ENCODE assay signal across 28 cellular contexts in genomic region chr7:98852826-98853225, GRCh38. TPM values are rescaled to one million over a fixed set of nuclear protein-coding genes. Genes with fewer than 3 reads are reported as not detected.
DNase-seq lines count a peak whose midpoint lies in the region; ATAC-seq, FAIRE-seq and TF ChIP-seq lines count a peak whose summit lies in the region.
"Had no signal": no experiment of that assay in that cellular context is flagged by ENCODE, and none has a peak within 500 bp of the region (broad histone marks: within the 10 kb centered on the region; RNA-seq: fewer than 3 reads in every experiment).

No MANE protein-coding gene starts in this region.

- POLR2A ChIA-PET in AG04450 (lab: Yijun Ruan, JAX) = interaction anchor here (0.6 to 1.1 kb wide), 2 partner anchors 12 kb away, joined by 3 to 4 read pairs; no protein-coding TSS in a partner anchor
- POLR2A ChIA-PET in HEK293T (lab: Yijun Ruan, JAX) = no interaction called here

- no peak overlapping the region for H3K9ac ChIP-seq in astrocyte (ENCODE audit: low read length)
- H3K9ac ChIP-seq in mesendoderm (ENCODE audit: low read length) = no peak overlapping the region

- H3K27ac ChIP-seq in AG04450 (ENCODE audit: low read depth, low read length) = peak overlapping the region; percentile 97
- H3K27ac ChIP-seq in astrocyte (ENCODE audit: low read depth, low read length) = peak overlapping the region; percentile 7
- no peak overlapping the region for H3K27ac ChIP-seq in mesendoderm (ENCODE audit: low read depth, low read length)
- H3K27ac ChIP-seq: HL-60, left ventricle myocardium inferior, ovary, right atrium auricular region, thoracic aorta had no signal

- H3K9me3 ChIP-seq in AG04450 (ENCODE audit: control insufficient read depth, insufficient read depth, low read length) (peaks cover 16% of the 10 kb centered on the region), astrocyte (ENCODE audit: insufficient read depth, low read depth, low read length) (peaks cover 9% of the 10 kb centered on the region)

- peak overlapping the region; percentile 59 for H3K4me2 ChIP-seq in astrocyte (ENCODE audit: low read length)
- H3K4me2 ChIP-seq in mesendoderm (ENCODE audit: low read length) = no peak overlapping the region
- H3K4me2 ChIP-seq: hepatocyte had no signal

- H3K4ac ChIP-seq in mesendoderm (ENCODE audit: low read depth, low read length) = no peak overlapping the region

- H2BK15ac ChIP-seq in mesendoderm (replicated peaks; ENCODE audit: low read depth) = no peak overlapping the region

- H3K18ac ChIP-seq in mesendoderm (ENCODE audit: low read length) = no peak overlapping the region

- no peak for ATAC-seq in stimulated activated naive CD8-positive, alpha-beta T cell treated with anti-CD3 and anti-CD28 coated beads, Interleukin-15, Interleukin-2, amounts not matched to agents 100 U/mL and 50 U/mL, for 24 hours
- ATAC-seq in HG03025 (IDR thresholded peaks at IDR 0.05; ENCODE audit: low FRiP score, unreplicated experiment) = no peak
- ATAC-seq: activated CD8-positive, alpha-beta T cell treated with anti-CD3 and anti-CD28 coated beads, Interleukin-2, amount 10 ng/mL, durations not matched to agents 7 days and 5 days; CD8-positive, alpha-beta T cell had no signal

- CTCF ChIA-PET in AG04450 (lab: Charles Lee) = interaction anchor here (0.6 to 5.5 kb wide), 3 partner anchors 12 to 20 kb away, joined by 3 to 28 read pairs (median 4); partner anchors contain the start of gene TMEM130
- CTCF ChIA-PET in HEK293T (lab: Yijun Ruan, JAX) = no interaction called here
- CTCF ChIA-PET in Calu3 (lab: Charles Lee) = no interaction called here

- H3K27me3 ChIP-seq in AG04450 (ENCODE audit: control insufficient read depth, insufficient read depth, low read length) (no peaks in the 10 kb centered on the region), astrocyte (ENCODE audit: insufficient read depth, low read length) (no peaks in the 10 kb centered on the region), mesendoderm (ENCODE audit: insufficient read depth, low read length, poor library complexity) (no peaks in the 10 kb centered on the region)
- H3K27me3 ChIP-seq: hepatocyte, ovary, right atrium auricular region had no signal

- H2BK120ac ChIP-seq in mesendoderm (ENCODE audit: low read depth, low read length) = no peak overlapping the region

- H3K4me1 Mint-ChIP-seq in astrocyte (ENCODE audit: low read depth, unreplicated experiment) = peaks cover 18% of the 10 kb centered on the region
- no peaks in the 10 kb centered on the region for H3K4me1 Mint-ChIP-seq in Calu3 (ENCODE audit: low read depth, unreplicated experiment)
- H3K4me1 Mint-ChIP-seq: immature natural killer cell had no signal

- H4K5ac ChIP-seq in mesendoderm (ENCODE audit: low read length) = no peak overlapping the region

- H3K4me1 ChIP-seq in astrocyte (ENCODE audit: insufficient read depth, low read length) = peaks cover 19% of the 10 kb centered on the region
- H3K4me1 ChIP-seq in mesendoderm (ENCODE audit: control insufficient read depth, low read depth, low read length) = no peaks in the 10 kb centered on the region
- H3K4me1 ChIP-seq: left ventricle myocardium inferior, right atrium auricular region had no signal

- H3K27me3 Mint-ChIP-seq in astrocyte (ENCODE audit: low read depth, unreplicated experiment) = no peaks in the 10 kb centered on the region
- peaks cover 14% of the 10 kb centered on the region for H3K27me3 Mint-ChIP-seq in Calu3 (ENCODE audit: unreplicated experiment)

- no peaks in the 10 kb centered on the region for H3K79me2 ChIP-seq in astrocyte (ENCODE audit: insufficient read depth, low read length)
- H3K79me2 ChIP-seq in mesendoderm (ENCODE audit: control insufficient read depth, insufficient read depth, low read length) = no peaks in the 10 kb centered on the region
- H3K79me2 ChIP-seq: hepatocyte had no signal

- H3K36me3 ChIP-seq in astrocyte (ENCODE audit: insufficient read depth, low read length) (no peaks in the 10 kb centered on the region), mesendoderm (ENCODE audit: control insufficient read depth, insufficient read depth, low read length) (no peaks in the 10 kb centered on the region)
- H3K36me3 ChIP-seq: left ventricle myocardium inferior, ovary, right atrium auricular region had no signal

- WGBS in mesendoderm (ENCODE audit: extremely low coverage, insufficient coverage, low lambda C conversion rate) = no CpG with 5 or more reads among the region's 4 CpGs

- H3K79me1 ChIP-seq in mesendoderm (ENCODE audit: low read length) = no peaks in the 10 kb centered on the region

- no peak overlapping the region for H2BK5ac ChIP-seq in mesendoderm (ENCODE audit: low read length)

- H3K4me3 ChIP-seq in AG04450 (ENCODE audit: low read depth, low read length) (no peak overlapping the region), astrocyte (ENCODE audit: insufficient read depth, low read depth, low read length) (no peak overlapping the region), mesendoderm (ENCODE audit: low read length) (no peak overlapping the region)
- H3K4me3 ChIP-seq: hepatocyte, left ventricle myocardium inferior, ovary, right atrium auricular region, thoracic aorta had no signal

- no peak overlapping the region for H2AK5ac ChIP-seq in mesendoderm (ENCODE audit: low read length)

- no peak overlapping the region for H3K56ac ChIP-seq in mesendoderm (ENCODE audit: low read length)

- no peak overlapping the region for H4K8ac ChIP-seq in mesendoderm (ENCODE audit: low read depth, low read length)

- FAIRE-seq in astrocyte (lab: Jason Lieb, UNC) = peak; percentile 13
- FAIRE-seq: H54 had no signal

- BruUV-seq in Calu3 (replicated peaks; lab: Mats Ljungman, UMichigan) = no TSS peak

- no peak overlapping the region for H2AFZ ChIP-seq in astrocyte (ENCODE audit: low read depth, low read length)

- H3K36me3 Mint-ChIP-seq in astrocyte (ENCODE audit: low read depth, unreplicated experiment) (peaks cover 11% of the 10 kb centered on the region), Calu3 (ENCODE audit: insufficient read depth, unreplicated experiment) (no peaks in the 10 kb centered on the region)
- H3K36me3 Mint-ChIP-seq: CD8-positive, alpha-beta T cell; immature natural killer cell had no signal

- peak overlapping the region; percentile 75 for H3K27ac Mint-ChIP-seq in astrocyte (ENCODE audit: unreplicated experiment)
- no peak overlapping the region for H3K27ac Mint-ChIP-seq in Calu3 (ENCODE audit: unreplicated experiment)
- H3K27ac Mint-ChIP-seq: activated CD8-positive, alpha-beta T cell treated with anti-CD3 and anti-CD28 coated beads, Interleukin-2, amount 10 ng/mL, durations not matched to agents 7 days and 5 days; CD8-positive, alpha-beta T cell; immature natural killer cell; nephron; T-helper 1 cell treated with Interleukin-12 subunit alpha and Interleukin-12 subunit beta and Interleukin-4 antibody, amounts not matched to agents 30 μg/mL and 1 μg/mL, for 36 hours had no signal

- TF ChIP-seq CTCF in AG04450 (IDR thresholded peaks at IDR 0.05; ENCODE audit: low read depth, low read length) = no peak
- no peak for TF ChIP-seq CTCF in astrocyte (IDR thresholded peaks at IDR 0.05; ENCODE audit: insufficient read depth, low read depth, low read length)
- no peak for TF ChIP-seq CTCF in Calu3 (IDR thresholded peaks at IDR 0.05; ENCODE audit: unreplicated experiment)

- DNase-seq in AG04450 (ENCODE audit: low read depth, low spot score) = no peak
- DNase-seq in HCEC 1CT = peak; percentile 27
- DNase-seq in astrocyte (ENCODE audit: low read depth) = peak; percentile 78
- peak; percentile 72 for DNase-seq in mesendoderm
- no peak for DNase-seq in stimulated activated naive CD8-positive, alpha-beta T cell treated with anti-CD3 and anti-CD28 coated beads, Interleukin-15, Interleukin-2, amounts not matched to agents 100 U/mL and 50 U/mL, for 24 hours
- no peak for DNase-seq in HEK293T (ENCODE audit: extremely low spot score)
- DNase-seq in Calu3 = no peak
- DNase-seq: activated CD8-positive, alpha-beta T cell treated with anti-CD3 and anti-CD28 coated beads, Interleukin-2, amount 10 ng/mL, durations not matched to agents 7 days and 5 days; activated gamma-delta T cell treated with Interleukin-2 at 50 U/mL for 16 hours; CD8-positive, alpha-beta T cell; effector CD8-positive, alpha-beta T cell; erythroblast; foreskin melanocyte; immature natural killer cell; left ventricle myocardium inferior; NCI-H2081 treated with DMSO at 0.1 percent for 48 hours; NK-92 treated with Interleukin-12 subunit alpha and Interleukin-12 subunit beta, amount 100 ng/mL, for 24 hours; ovary; stimulated activated naive CD4-positive, alpha-beta T cell treated with Interleukin-2 at 50 U/mL for 16 hours had no signal

- intact Hi-C loops in Calu3 (cut with micrococcal nuclease; ENCODE audit: unreplicated experiment) = no loop called here

- no peaks in the 10 kb centered on the region for H4K20me1 ChIP-seq in astrocyte (ENCODE audit: insufficient read depth, low read length)

- peaks cover 9% of the 10 kb centered on the region for H3K9me3 Mint-ChIP-seq in astrocyte (ENCODE audit: unreplicated experiment)
- H3K9me3 Mint-ChIP-seq in Calu3 (ENCODE audit: low read depth, unreplicated experiment) = peaks cover 2% of the 10 kb centered on the region
- H3K9me3 Mint-ChIP-seq: nephron; T-helper 1 cell treated with Interleukin-12 subunit alpha and Interleukin-12 subunit beta and Interleukin-4 antibody, amounts not matched to agents 30 μg/mL and 1 μg/mL, for 36 hours had no signal

- H3K4me3 Mint-ChIP-seq in astrocyte (ENCODE audit: unreplicated experiment) (no peak overlapping the region), Calu3 (ENCODE audit: low read depth, unreplicated experiment) (no peak overlapping the region)
- H3K4me3 Mint-ChIP-seq: activated CD8-positive, alpha-beta T cell treated with anti-CD3 and anti-CD28 coated beads, Interleukin-2, amount 10 ng/mL, durations not matched to agents 7 days and 5 days; CD8-positive, alpha-beta T cell; immature natural killer cell; nephron; T-helper 1 cell treated with Interleukin-12 subunit alpha and Interleukin-12 subunit beta and Interleukin-4 antibody, amounts not matched to agents 30 μg/mL and 1 μg/mL, for 36 hours had no signal

- H3K23ac ChIP-seq in mesendoderm (ENCODE audit: low read length) = no peak overlapping the region

TF ChIP-seq in HEK293T, 16 proteins besides CTCF, POLR2A, EP300 and RAD21:
- no peak for TF ChIP-seq ARNT (IDR thresholded peaks at IDR 0.05)
- TF ChIP-seq FOXM1 (IDR thresholded peaks at IDR 0.05; ENCODE audit: borderline replicate concordance) = no peak
- TF ChIP-seq SP1 (IDR thresholded peaks at IDR 0.05) = no peak

RNA-seq across cellular contexts. Expression of gene TMEM130, which starts 17.0 kb away (rescaled TPM):
- polyA plus RNA-seq in AG04450 (2011; rRNA removed) = 7.0 and 11.3 TPM in 2 replicates
- 4.2 and 4.6 TPM in 2 replicates for polyA minus RNA-seq in AG04450 (2011; rRNA and poly(A)+ RNA removed)
- 8.9 and 12.4 TPM in 2 replicates for total RNA-seq in astrocyte
- polyA plus RNA-seq in mesendoderm (2013, experiment 1 of 2) = 0.22 TPM
- 0.48 TPM for polyA plus RNA-seq in mesendoderm (2013, experiment 2 of 2)
- not detected in 2 replicates for total RNA-seq in Calu3 (2022)
- total RNA-seq: activated CD8-positive, alpha-beta T cell treated with anti-CD3 and anti-CD28 coated beads, Interleukin-2, amount 10 ng/mL, durations not matched to agents 7 days and 5 days; CD8-positive, alpha-beta T cell; left ventricle myocardium inferior; NCI-H460 had no signal
- polyA plus RNA-seq: immature natural killer cell had no signal

RNA-seq across cellular contexts. Expression of gene TRRAP, which starts 25.5 kb away (rescaled TPM):
- 20.6 and 23.8 TPM in 2 replicates for polyA plus RNA-seq in AG04450 (2011; rRNA removed)
- polyA minus RNA-seq in AG04450 (2011; rRNA and poly(A)+ RNA removed) = 62.1 and 73.7 TPM in 2 replicates
- total RNA-seq in astrocyte (33.4 and 33.5 TPM in 2 replicates), Calu3 (2022) (28.0 and 30.9 TPM in 2 replicates)
- polyA plus RNA-seq in mesendoderm (2013, experiment 1 of 2) = 13.4 TPM
- 13.0 TPM for polyA plus RNA-seq in mesendoderm (2013, experiment 2 of 2)

Comparison
In these comparisons a context has a peak if more than half of its experiments do, and no peak if none do; other contexts are left out.
1. DNase-seq: peak in HCEC 1CT (single experiment), astrocyte (single experiment) and mesendoderm (single experiment); none in AG04450 (single experiment), stimulated activated naive CD8-positive, alpha-beta T cell treated with anti-CD3 and anti-CD28 coated beads, Interleukin-15, Interleukin-2, amounts not matched to agents 100 U/mL and 50 U/mL, for 24 hours (single experiment), HEK293T (single experiment) and Calu3 (single experiment).